Comparison of ENCODE assay signal across 17 cellular contexts in genomic region chr16:4746991-4747574, GRCh38. TPM values are rescaled to one million over a fixed set of nuclear protein-coding genes. Genes with fewer than 3 reads are reported as not detected.
A peak's percentile ranks its signal among the peaks of the same experiment; 100 is the strongest.
DNase-seq lines count a peak whose midpoint lies in the region; ATAC-seq, FAIRE-seq and TF ChIP-seq lines count a peak whose summit lies in the region.
"Had no signal": no experiment of that assay in that cellular context is flagged by ENCODE, and none has a peak within 500 bp of the region (broad histone marks: within the 10 kb centered on the region; RNA-seq: fewer than 3 reads in every experiment).

No MANE protein-coding gene starts in this region.

- H3K4ac ChIP-seq in IMR-90 (ENCODE audit: low read depth, low read length) = no peak overlapping the region

- H3K4me3 Mint-ChIP-seq in T-cell = peak overlapping the region in 1 of 3 donors; percentile 79
- H3K4me3 Mint-ChIP-seq in stimulated activated naive B cell treated with anti-CD40 and anti-IgM and Interleukin-4, amounts not matched to agents 10 μg/mL and 1 μg/mL and 100 μg/mL, for 72 hours = peak overlapping the region in 1 of 2 donors; percentile 29
- H3K4me3 Mint-ChIP-seq: activated CD4-positive, alpha-beta T cell treated with anti-CD3 and anti-CD28 coated beads, Interleukin-2, amount 10 ng/mL, durations not matched to agents 24 days and 14 days had no signal

- H3K27me3 ChIP-seq in IMR-90 (ENCODE audit: control insufficient read depth, insufficient read depth, low read length) (no peaks in the 10 kb centered on the region), small intestine (ENCODE audit: control insufficient read depth in 2 of 2, insufficient read depth in 2 of 2, low read length in 2 of 2) (no peaks in the 10 kb centered on the region)

- H3K9ac ChIP-seq in IMR-90 (ENCODE audit: low read depth, low read length) = no peak overlapping the region

- no peak overlapping the region for H2BK5ac ChIP-seq in IMR-90 (ENCODE audit: low read depth, low read length, poor library complexity, severe bottlenecking)

- 0 out of 4 replicates have a peak, but pooled peaks cover 0 to 4% of the 10 kb centered on the region in 2 experiments for H3K79me1 ChIP-seq in IMR-90 (ENCODE audit: low read depth in 1 of 2, low read length in 2 of 2)

- H3K27ac ChIP-seq in IMR-90 (ENCODE audit: insufficient read depth, low read length) (no peak overlapping the region), small intestine (ENCODE audit: low read depth in 1 of 2, low read length in 1 of 2) (no peak overlapping the region)
- H3K27ac ChIP-seq: HL-60 had no signal

- ATAC-seq in IMR-90 (ENCODE audit: low read depth) (no peak), T-cell (replicated peaks in 1 of 4) (peak in 3 of 4 experiments; percentile 16 to 32 (median 18)), mucosa of descending colon (no peak)
- peak; percentile 22 to 33 for ATAC-seq in stimulated activated naive B cell treated with anti-CD40 and anti-IgM and Interleukin-4, amounts not matched to agents 10 μg/mL and 1 μg/mL and 100 μg/mL, for 72 hours (replicated peaks)
- ATAC-seq: Panc1 had no signal

- no TSS peak for BruUV-seq in IMR-90 (replicated peaks; lab: Mats Ljungman, UMichigan)

- H3K27ac Mint-ChIP-seq in T-cell = peak overlapping the region in 1 of 2 donors; percentile 34
- H3K27ac Mint-ChIP-seq in stimulated activated naive B cell treated with anti-CD40 and anti-IgM and Interleukin-4, amounts not matched to agents 10 μg/mL and 1 μg/mL and 100 μg/mL, for 72 hours = peak overlapping the region; percentile 31

- DNase-seq in IMR-90 (no peak), T-cell (no peak), fibroblast of the conjunctiva (ENCODE audit: low read depth) (peak; percentile 12), small intestine (no peak), mucosa of descending colon (no peak), NOMO-1 treated with dmso at 0.1 percent for 144 hours (lab: John Stamatoyannopoulos, UW; ENCODE audit: unreplicated experiment) (no peak)
- DNase-seq in stimulated activated naive B cell treated with anti-CD40 and anti-IgM and Interleukin-4, amounts not matched to agents 10 μg/mL and 1 μg/mL and 100 μg/mL, for 72 hours = no peak
- DNase-seq: activated CD4-positive, alpha-beta T cell treated with anti-CD3 and anti-CD28 coated beads, Interleukin-2, amount 10 ng/mL, durations not matched to agents 24 days and 14 days; activated effector memory CD4-positive, alpha-beta T cell treated with anti-CD3 and anti-CD28 coated beads, Interleukin-2, amount 50 U/mL, for 16 hours; central memory CD4-positive, alpha-beta T cell; COR-L47; NCI-H226 had no signal

- peak overlapping the region; percentile 51 for H2AFZ ChIP-seq in IMR-90 (replicated peaks; ENCODE audit: low read length, poor library complexity)

- no peak overlapping the region for H2BK20ac ChIP-seq in IMR-90 (ENCODE audit: low read depth, low read length)

- no peak overlapping the region for H3K4me3 ChIP-seq in IMR-90 (ENCODE audit: insufficient read depth, low read depth, low read length)
- H3K4me3 ChIP-seq in small intestine (ENCODE audit: low read depth in 1 of 2, low read length in 2 of 2) = no peak overlapping the region
- H3K4me3 ChIP-seq in mucosa of descending colon = no peak overlapping the region

- intact Hi-C loops in IMR-90 (cut with micrococcal nuclease) = no loop called here
- intact Hi-C loops in mucosa of descending colon (cut with DNase I, micrococcal nuclease) = no loop called here

- TF ChIP-seq POLR2A in IMR-90 (IDR thresholded peaks at IDR 0.05; ENCODE audit: low read depth, low read length) = no peak

- peaks cover 8% of the 10 kb centered on the region for H3K36me3 Mint-ChIP-seq in T-cell
- H3K36me3 Mint-ChIP-seq in stimulated activated naive B cell treated with anti-CD40 and anti-IgM and Interleukin-4, amounts not matched to agents 10 μg/mL and 1 μg/mL and 100 μg/mL, for 72 hours = peaks cover 12 to 15% of the 10 kb centered on the region in 2 donors

- no peaks in the 10 kb centered on the region for H4K20me1 ChIP-seq in IMR-90 (ENCODE audit: insufficient read depth, low read length)

- H3K4me1 Mint-ChIP-seq in T-cell = peaks cover 21 to 29% (median 26%) of the 10 kb centered on the region in 3 donors
- peaks cover 13 to 36% of the 10 kb centered on the region in 2 donors for H3K4me1 Mint-ChIP-seq in stimulated activated naive B cell treated with anti-CD40 and anti-IgM and Interleukin-4, amounts not matched to agents 10 μg/mL and 1 μg/mL and 100 μg/mL, for 72 hours

- CTCF ChIA-PET in IMR-90 (lab: Yijun Ruan, JAX) (no interaction called here), T-cell (lab: Charles Lee) (no interaction called here)

- H3K4me1 ChIP-seq in IMR-90 (ENCODE audit: control insufficient read depth, insufficient read depth, low read length) (no peaks in the 10 kb centered on the region), small intestine (ENCODE audit: control insufficient read depth in 2 of 2, insufficient read depth in 1 of 2, low read depth in 1 of 2, low read length in 1 of 2) (no peaks in the 10 kb centered on the region), mucosa of descending colon (ENCODE audit: low read depth) (no peaks in the 10 kb centered on the region)

- in situ Hi-C loops in IMR-90 (cut with MboI; ENCODE audit: low sequenced_read_pairs) = no loop called here

- H3K36me3 ChIP-seq in IMR-90 (ENCODE audit: control insufficient read depth, insufficient read depth, low read length) (peaks cover 17% of the 10 kb centered on the region), small intestine (ENCODE audit: control insufficient read depth in 2 of 2, insufficient read depth in 2 of 2, low read length in 2 of 2) (peaks cover 1 to 5% of the 10 kb centered on the region in 2 donors), mucosa of descending colon (ENCODE audit: low read depth) (no peaks in the 10 kb centered on the region)

- POLR2A ChIA-PET in IMR-90 (lab: Charles Lee; ENCODE audit: unreplicated experiment) = no interaction called here
- POLR2A ChIA-PET in T-cell (lab: Charles Lee) = interaction anchor here (0.6 to 1.5 kb wide), 2 partner anchors 12 to 13 kb away, joined by 3 read pairs; partner anchors contain the start of genes DNAAF8 (in 2 of the 2) and ANKS3 (in 1 of the 2)

- no peak for FAIRE-seq in small intestine (lab: Jason Lieb, UNC)

- dilution Hi-C loops in IMR-90 (cut with HindIII; ENCODE audit: low sequenced_read_pairs, unreplicated experiment) = no loop called here

- H4K91ac ChIP-seq in IMR-90 (ENCODE audit: insufficient read depth, low read depth, low read length) = no peak overlapping the region

- no peak overlapping the region for H4K5ac ChIP-seq in IMR-90 (ENCODE audit: low read depth, low read length)

- H4K8ac ChIP-seq in IMR-90 (ENCODE audit: low read depth in 2 of 2, low read length in 2 of 2) = no peak overlapping the region

- no peak overlapping the region for H3K23ac ChIP-seq in IMR-90 (ENCODE audit: low read depth, low read length)

- no peaks in the 10 kb centered on the region for H3K9me3 Mint-ChIP-seq in T-cell
- H3K9me3 Mint-ChIP-seq in stimulated activated naive B cell treated with anti-CD40 and anti-IgM and Interleukin-4, amounts not matched to agents 10 μg/mL and 1 μg/mL and 100 μg/mL, for 72 hours = no peaks in the 10 kb centered on the region
- H3K9me3 Mint-ChIP-seq: activated CD4-positive, alpha-beta T cell treated with anti-CD3 and anti-CD28 coated beads, Interleukin-2, amount 10 ng/mL, durations not matched to agents 24 days and 14 days had no signal

- no peaks in the 10 kb centered on the region for H3K27me3 Mint-ChIP-seq in T-cell
- peaks cover 0 to 5% of the 10 kb centered on the region in 2 donors for H3K27me3 Mint-ChIP-seq in stimulated activated naive B cell treated with anti-CD40 and anti-IgM and Interleukin-4, amounts not matched to agents 10 μg/mL and 1 μg/mL and 100 μg/mL, for 72 hours
- H3K27me3 Mint-ChIP-seq: activated CD4-positive, alpha-beta T cell treated with anti-CD3 and anti-CD28 coated beads, Interleukin-2, amount 10 ng/mL, durations not matched to agents 24 days and 14 days had no signal

- H3K9me1 ChIP-seq in IMR-90 (ENCODE audit: insufficient read depth, low read length) = no peaks in the 10 kb centered on the region

- no peak overlapping the region for H3K4me2 ChIP-seq in IMR-90 (ENCODE audit: low read depth, low read length)

- no peak overlapping the region for H3K14ac ChIP-seq in IMR-90 (replicated peaks; ENCODE audit: low read depth, low read length)

- H3K18ac ChIP-seq in IMR-90 (ENCODE audit: low read depth, low read length) = no peak overlapping the region

- H3K56ac ChIP-seq in IMR-90 (ENCODE audit: extremely low read depth, insufficient read depth, low read length) = no peak overlapping the region

- TF ChIP-seq CTCF in IMR-90 (conservative IDR thresholded peaks at IDR 0.05; ENCODE audit: low read depth, low read length) (no peak), mucosa of descending colon (IDR thresholded peaks at IDR 0.05) (no peak)

- TF ChIP-seq RAD21 in IMR-90 (IDR thresholded peaks at IDR 0.05; ENCODE audit: low read length) = no peak

- peak overlapping the region; percentile 5 for H2AK9ac ChIP-seq in IMR-90 (replicated peaks; ENCODE audit: low read depth, low read length, poor library complexity)

- H2BK120ac ChIP-seq in IMR-90 (ENCODE audit: low read depth, low read length) = no peak overlapping the region

- no peak overlapping the region for H2AK5ac ChIP-seq in IMR-90 (ENCODE audit: low read depth, low read length)

- 44% methylated on average over 8 of the region's 15 CpGs; no CpG with 5 or more reads in 1 of the 2 experiments for WGBS in IMR-90 (ENCODE audit: extremely low coverage in 2 of 2, insufficient read length in 1 of 2), 2 experiments
- 59 to 84% (median 68%) methylated on average over 14 to 15 of the region's 15 CpGs for WGBS in small intestine, 3 donors

- H3K9me3 ChIP-seq in IMR-90 (ENCODE audit: control insufficient read depth, insufficient read depth, low read length) = no peaks in the 10 kb centered on the region
- H3K9me3 ChIP-seq in small intestine (ENCODE audit: control insufficient read depth, low read depth) = no peaks in the 10 kb centered on the region
- no peaks in the 10 kb centered on the region for H3K9me3 ChIP-seq in mucosa of descending colon

- H2BK15ac ChIP-seq in IMR-90 (ENCODE audit: low read depth, low read length) = no peak overlapping the region

RNA-seq across cellular contexts. Expression of gene DNAAF8, which starts 12.7 kb away (rescaled TPM):
- total RNA-seq in IMR-90 (2012; rRNA removed) = 0.54 and 0.56 TPM in 2 replicates
- polyA plus RNA-seq in IMR-90 (2012; rRNA removed) = 1.7 TPM in 2 replicates
- polyA plus RNA-seq in IMR-90 (2012; cell fraction: cytosol; rRNA removed) = 0.68 and 1.1 TPM in 2 replicates
- polyA plus RNA-seq in IMR-90 (2012; cell fraction: nucleus; rRNA removed; ENCODE audit: low replicate concordance) = 0.99 and 1.6 TPM in 2 replicates
- total RNA-seq in T-cell = under 1 TPM in 4 of 5 donors, not detected in 1; 0.13 to 0.70 (median 0.34) TPM
- polyA plus RNA-seq in small intestine = under 1 TPM in 1 of 3 donors, not detected in 2; 0.67 TPM
- 1 to 10 TPM in 1 of 3 donors, under 1 TPM in 2; 0.22 to 1.8 (median 0.98) TPM for total RNA-seq in mucosa of descending colon
- total RNA-seq: activated CD4-positive, alpha-beta T cell treated with anti-CD3 and anti-CD28 coated beads, Interleukin-2, amount 10 ng/mL, durations not matched to agents 24 days and 14 days had no signal

RNA-seq across cellular contexts. Expression of gene ANKS3, which starts 13.0 kb away (rescaled TPM):
- total RNA-seq in IMR-90 (2012; rRNA removed) = 22.2 and 24.4 TPM in 2 replicates
- 23.7 and 25.0 TPM in 2 replicates for polyA plus RNA-seq in IMR-90 (2012; rRNA removed)
- polyA plus RNA-seq in IMR-90 (2012; cell fraction: cytosol; rRNA removed) = 15.1 and 18.0 TPM in 2 replicates
- polyA plus RNA-seq in IMR-90 (2012; cell fraction: nucleus; rRNA removed; ENCODE audit: low replicate concordance) = 91.7 and 149 TPM in 2 replicates
- total RNA-seq in T-cell = 10 to 100 TPM; 24.2 to 37.1 (median 32.2) TPM
- polyA plus RNA-seq in small intestine = 10 to 100 TPM; 11.6 to 15.2 (median 12.4) TPM
- total RNA-seq in mucosa of descending colon = 10 to 100 TPM; 18.2 to 32.3 (median 21.3) TPM

RNA-seq across cellular contexts. Expression of gene ZNF500, which starts 19.9 kb away (rescaled TPM):
- total RNA-seq in IMR-90 (2012; rRNA removed) (4.5 and 4.7 TPM in 2 replicates), T-cell (10 to 100 TPM; 19.7 to 36.6 (median 32.4) TPM), mucosa of descending colon (10 to 100 TPM; 11.0 to 22.9 (median 18.8) TPM)
- polyA plus RNA-seq in IMR-90 (2012; rRNA removed) (5.9 and 7.3 TPM in 2 replicates), small intestine (10 to 100 TPM in 1 of 3 donors, 1 to 10 TPM in 2; 2.0 to 10.3 (median 3.0) TPM)
- 2.6 and 6.0 TPM in 2 replicates for polyA plus RNA-seq in IMR-90 (2012; cell fraction: cytosol; rRNA removed)
- 25.8 and 41.4 TPM in 2 replicates for polyA plus RNA-seq in IMR-90 (2012; cell fraction: nucleus; rRNA removed; ENCODE audit: low replicate concordance)

RNA-seq across cellular contexts. Expression of gene SEPTIN12, which starts 41.1 kb away (rescaled TPM):
- total RNA-seq in IMR-90 (2012; rRNA removed) (not detected in 2 replicates), T-cell (not detected), mucosa of descending colon (1 to 10 TPM in 1 of 3 donors, not detected in 2; 1.1 TPM)
- polyA plus RNA-seq in IMR-90 (2012; rRNA removed) (not detected in 2 replicates), small intestine (not detected)
- not detected in 2 replicates for polyA plus RNA-seq in IMR-90 (2012; cell fraction: cytosol; rRNA removed)
- polyA plus RNA-seq in IMR-90 (2012; cell fraction: nucleus; rRNA removed; ENCODE audit: low replicate concordance) = 0.10 TPM in 1 of 2 replicates, not detected in the other
- total RNA-seq: activated CD4-positive, alpha-beta T cell treated with anti-CD3 and anti-CD28 coated beads, Interleukin-2, amount 10 ng/mL, durations not matched to agents 24 days and 14 days; M059J; pulmonary artery endothelial cell; T-helper 2 cell treated with Interferon-gamma antibody and Interleukin-4, amounts not matched to agents 100 ng/mL and 5 ng/mL, for 36 hours had no signal

RNA-seq across cellular contexts. Expression of gene SMIM22, which starts 48.1 kb away (rescaled TPM):
- not detected in 2 replicates for total RNA-seq in IMR-90 (2012; rRNA removed)
- not detected in 2 replicates for polyA plus RNA-seq in IMR-90 (2012; rRNA removed)
- not detected in 2 replicates for polyA plus RNA-seq in IMR-90 (2012; cell fraction: cytosol; rRNA removed)
- polyA plus RNA-seq in IMR-90 (2012; cell fraction: nucleus; rRNA removed; ENCODE audit: low replicate concordance) = not detected in 2 replicates
- not detected for total RNA-seq in T-cell
- 1,000 to 10,000 TPM in 1 of 3 donors, 100 to 1,000 TPM in 2; 603 to 1,710 (median 839) TPM for polyA plus RNA-seq in small intestine
- 100 to 1,000 TPM; 208 to 573 (median 395) TPM for total RNA-seq in mucosa of descending colon
- total RNA-seq: activated CD4-positive, alpha-beta T cell treated with anti-CD3 and anti-CD28 coated beads, Interleukin-2, amount 10 ng/mL, durations not matched to agents 24 days and 14 days; M059J; pulmonary artery endothelial cell; T-helper 2 cell treated with Interferon-gamma antibody and Interleukin-4, amounts not matched to agents 100 ng/mL and 5 ng/mL, for 36 hours had no signal

Comparison
In these comparisons a context has a peak if more than half of its experiments do, and no peak if none do; other contexts are left out.
1. ATAC-seq: peak in T-cell (3 of 4) and stimulated activated naive B cell treated with anti-CD40 and anti-IgM and Interleukin-4, amounts not matched to agents 10 μg/mL and 1 μg/mL and 100 μg/mL, for 72 hours (2 of 2); none in IMR-90 (single experiment) and mucosa of descending colon (single experiment).